1 cellular context compared by ENCODE assay signal in the genomic region with DNA sequence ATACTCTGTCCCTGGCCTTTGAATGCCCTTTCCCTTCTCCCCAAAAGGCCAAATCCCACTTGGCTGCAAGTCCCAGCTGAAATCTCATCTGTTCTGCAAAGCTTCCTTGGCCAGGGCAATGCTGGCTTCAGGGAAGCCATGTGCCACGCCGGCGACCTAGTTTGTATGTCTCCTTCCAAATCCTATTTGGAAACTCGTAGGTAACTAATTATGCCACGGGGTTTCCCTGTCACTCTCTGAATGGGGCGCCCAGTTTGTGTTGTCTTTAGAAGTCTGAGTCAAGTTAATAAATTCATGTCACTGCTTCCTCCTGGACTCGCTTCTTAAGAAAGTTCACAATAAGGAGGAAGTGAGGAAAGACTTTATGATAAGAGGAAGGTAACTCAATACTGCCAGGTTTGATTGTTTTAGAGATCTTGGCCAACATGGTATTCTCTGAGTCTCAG.
A peak's percentile ranks its signal among the peaks of the same experiment; 100 is the strongest.
TF ChIP-seq lines count a peak whose summit lies in the region.

No MANE protein-coding gene starts in this region.

TF ChIP-seq in HEK293, 187 proteins besides CTCF, POLR2A, EP300 and RAD21:
- peak; percentile 94 for TF ChIP-seq ZXDB (tag by site-specific recombination; IDR thresholded peaks at IDR 0.05)
- TF ChIP-seq, protein P1, sequence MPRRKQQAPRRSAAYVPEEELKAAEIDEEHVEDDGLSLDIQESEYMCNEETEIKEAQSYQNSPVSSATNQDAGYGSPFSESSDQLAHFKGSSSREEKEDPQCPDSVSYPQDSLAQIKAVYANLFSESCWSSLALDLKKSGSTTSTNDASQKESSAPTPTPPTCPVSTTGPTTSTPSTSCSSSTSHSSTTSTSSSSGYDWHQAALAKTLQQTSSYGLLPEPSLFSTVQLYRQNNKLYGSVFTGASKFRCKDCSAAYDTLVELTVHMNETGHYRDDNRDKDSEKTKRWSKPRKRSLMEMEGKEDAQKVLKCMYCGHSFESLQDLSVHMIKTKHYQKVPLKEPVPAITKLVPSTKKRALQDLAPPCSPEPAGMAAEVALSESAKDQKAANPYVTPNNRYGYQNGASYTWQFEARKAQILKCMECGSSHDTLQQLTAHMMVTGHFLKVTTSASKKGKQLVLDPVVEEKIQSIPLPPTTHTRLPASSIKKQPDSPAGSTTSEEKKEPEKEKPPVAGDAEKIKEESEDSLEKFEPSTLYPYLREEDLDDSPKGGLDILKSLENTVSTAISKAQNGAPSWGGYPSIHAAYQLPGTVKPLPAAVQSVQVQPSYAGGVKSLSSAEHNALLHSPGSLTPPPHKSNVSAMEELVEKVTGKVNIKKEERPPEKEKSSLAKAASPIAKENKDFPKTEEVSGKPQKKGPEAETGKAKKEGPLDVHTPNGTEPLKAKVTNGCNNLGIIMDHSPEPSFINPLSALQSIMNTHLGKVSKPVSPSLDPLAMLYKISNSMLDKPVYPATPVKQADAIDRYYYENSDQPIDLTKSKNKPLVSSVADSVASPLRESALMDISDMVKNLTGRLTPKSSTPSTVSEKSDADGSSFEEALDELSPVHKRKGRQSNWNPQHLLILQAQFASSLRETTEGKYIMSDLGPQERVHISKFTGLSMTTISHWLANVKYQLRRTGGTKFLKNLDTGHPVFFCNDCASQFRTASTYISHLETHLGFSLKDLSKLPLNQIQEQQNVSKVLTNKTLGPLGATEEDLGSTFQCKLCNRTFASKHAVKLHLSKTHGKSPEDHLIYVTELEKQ (tag by site-specific recombination; IDR thresholded peaks at IDR 0.05; ENCODE audit: borderline replicate concordance) = no peak
